1 cellular context compared by ENCODE assay signal in genomic region chr5:173341911-173342535, GRCh38.
TF ChIP-seq lines count a peak whose summit lies in the region.

No MANE protein-coding gene starts in this region.

TF ChIP-seq in GM23338, 12 proteins besides CTCF, POLR2A, EP300 and RAD21:
- TF ChIP-seq EZH2 (IDR thresholded peaks at IDR 0.05; ENCODE audit: low read depth, unreplicated experiment) (no peak), JUNB (IDR thresholded peaks at IDR 0.05; ENCODE audit: unreplicated experiment) (no peak), ZNF114 (CRISPR knock-in tag; IDR thresholded peaks at IDR 0.05) (no peak), ZNF462 (CRISPR knock-in tag; IDR thresholded peaks at IDR 0.05) (no peak), STAT1 (IDR thresholded peaks at IDR 0.05; ENCODE audit: unreplicated experiment) (no peak), EZH2phosphoT487 (IDR thresholded peaks at IDR 0.05; ENCODE audit: unreplicated experiment) (no peak), POLR2AphosphoS5 (IDR thresholded peaks at IDR 0.05; ENCODE audit: low read depth) (no peak), NANOG (IDR thresholded peaks at IDR 0.05; ENCODE audit: borderline replicate concordance) (no peak), ZNF331 (CRISPR knock-in tag; IDR thresholded peaks at IDR 0.05; ENCODE audit: low read depth) (no peak), REST (IDR thresholded peaks at IDR 0.05; ENCODE audit: unreplicated experiment) (no peak), ETS1 (IDR thresholded peaks at IDR 0.05) (no peak), CREB1 (CRISPR knock-in tag; IDR thresholded peaks at IDR 0.05; ENCODE audit: low read depth) (no peak)
